Comparison of ENCODE assay signal across 2 cellular contexts in genomic region chr10:98569878-98570277, GRCh38.
TF ChIP-seq lines count a peak whose summit lies in the region.

No MANE protein-coding gene starts in this region.

TF ChIP-seq in GM23338, 12 proteins besides CTCF, POLR2A, EP300 and RAD21:
- TF ChIP-seq ETS1 (IDR thresholded peaks at IDR 0.05): no peak
- no peak for TF ChIP-seq REST (IDR thresholded peaks at IDR 0.05; ENCODE audit: unreplicated experiment)
- TF ChIP-seq NANOG (IDR thresholded peaks at IDR 0.05; ENCODE audit: borderline replicate concordance): no peak
- TF ChIP-seq ZNF114 (CRISPR knock-in tag; IDR thresholded peaks at IDR 0.05): no peak
- TF ChIP-seq CREB1 (CRISPR knock-in tag; IDR thresholded peaks at IDR 0.05; ENCODE audit: low read depth): no peak
- no peak for TF ChIP-seq EZH2 (IDR thresholded peaks at IDR 0.05; ENCODE audit: low read depth, unreplicated experiment)

TF ChIP-seq in H1, 55 proteins besides CTCF, POLR2A, EP300 and RAD21 (continued from another document):
- no peak for TF ChIP-seq MAX (IDR thresholded peaks at IDR 0.05)
- TF ChIP-seq SUZ12 (IDR thresholded peaks at IDR 0.05; ENCODE audit: low read length): no peak
- TF ChIP-seq BACH1 (IDR thresholded peaks at IDR 0.05; ENCODE audit: low read length): no peak
- no peak for TF ChIP-seq CTBP2 (IDR thresholded peaks at IDR 0.05; ENCODE audit: borderline replicate concordance, insufficient read depth, insufficient read length, low read length)
- TF ChIP-seq PHF8 (conservative IDR thresholded peaks at IDR 0.05; ENCODE audit: low read depth, low read length): no peak
- TF ChIP-seq MAFK (IDR thresholded peaks at IDR 0.05; ENCODE audit: low read depth, low read length): no peak
- no peak for TF ChIP-seq KDM4A (IDR thresholded peaks at IDR 0.05; ENCODE audit: low read depth, low read length, severe bottlenecking)
- no peak for TF ChIP-seq ZNF274 (IDR thresholded peaks at IDR 0.05; ENCODE audit: borderline replicate concordance, extremely low read depth, low read length)
- TF ChIP-seq RBBP5 (IDR thresholded peaks at IDR 0.05; ENCODE audit: borderline replicate concordance, low read depth, low read length): no peak
- TF ChIP-seq KDM1A (IDR thresholded peaks at IDR 0.05; ENCODE audit: borderline replicate concordance, low read length): no peak
- no peak for TF ChIP-seq EGR1 (IDR thresholded peaks at IDR 0.05; ENCODE audit: borderline replicate concordance, low read depth, low read length)
- no peak for TF ChIP-seq TAF1 (IDR thresholded peaks at IDR 0.05; ENCODE audit: low read depth, low read length)
- TF ChIP-seq JUN (IDR thresholded peaks at IDR 0.05; ENCODE audit: low read depth, low read length): no peak
